21 cellular contexts compared by ENCODE assay signal in genomic region chr5:100970646-100971045, GRCh38.
"Had no signal": no experiment of that assay in that cellular context is flagged by ENCODE, and none has a peak within 500 bp of the region (broad histone marks: within the 10 kb centered on the region; RNA-seq: fewer than 3 reads in every experiment).

No MANE protein-coding gene starts in this region.

- ATAC-seq: activated CD8-positive, alpha-beta T cell treated with anti-CD3 and anti-CD28 coated beads, Interleukin-2, amount 10 ng/mL, durations not matched to agents 7 days and 5 days; PC-3; WTC11 had no signal

- H3K9me3 ChIP-seq: breast epithelium had no signal

- H3K4me3 ChIP-seq: breast epithelium had no signal

- H3K4me1 ChIP-seq: breast epithelium had no signal

- DNase-seq: activated CD4-positive, alpha-beta T cell treated with anti-CD3 and anti-CD28 coated beads for 48 hours; activated CD4-positive, alpha-beta T cell treated with anti-CD3 and anti-CD28 coated beads, Interleukin-2, amount 50 U/mL, for 4 hours; activated CD4-positive, CD25-positive, alpha-beta regulatory T cell treated with anti-CD3 and anti-CD28 coated beads, Interleukin-2, amount 50 U/mL, for 72 hours; activated CD8-positive, alpha-beta memory T cell treated with anti-CD3 and anti-CD28 coated beads, Interleukin-2, amount 50 U/mL, for 48 hours; activated CD8-positive, alpha-beta T cell treated with anti-CD3 and anti-CD28 coated beads, Interleukin-2, amount 10 ng/mL, durations not matched to agents 7 days and 5 days; activated naive CD4-positive, alpha-beta T cell treated with anti-CD3 and anti-CD28 coated beads, Interleukin-2, amount 50 U/mL, for 16 hours; activated T-cell treated with anti-CD3 and anti-CD28 coated beads, Interleukin-2, amount 50 U/mL, for 1 hour; aorta; KBM-7; NCI-H1092; NCI-H1417; NCI-H2029; NCI-H2107; NCI-H2171 treated with DMSO at 0.1 percent for 48 hours; NCI-H226; NCI-H526; PC-3; SHP77 had no signal

- FAIRE-seq: RCC 7860 had no signal

- H3K27me3 ChIP-seq: breast epithelium had no signal

- H3K27ac ChIP-seq: breast epithelium had no signal

- H3K36me3 ChIP-seq: breast epithelium had no signal
